Comparison of ENCODE assay signal across 10 cellular contexts in the genomic region with DNA sequence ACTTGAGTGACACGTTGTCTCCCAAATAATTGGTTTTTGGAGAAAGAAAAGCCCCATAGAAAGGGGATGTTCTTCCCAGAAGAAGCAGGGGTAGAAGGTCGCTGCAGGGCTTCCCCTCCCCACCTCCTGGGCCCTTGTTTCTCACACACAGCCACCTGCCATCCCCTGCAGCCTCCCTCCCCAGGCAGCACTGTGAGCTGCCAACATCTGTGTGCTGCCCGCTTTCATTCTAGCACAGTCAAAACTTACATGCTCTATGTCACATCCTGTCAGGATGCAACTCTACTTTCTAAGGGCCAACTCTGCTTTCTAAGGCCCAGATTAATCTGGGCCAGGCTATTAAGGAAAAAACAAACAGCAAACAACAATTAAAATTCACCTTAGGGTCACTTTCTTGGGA.
DNase-seq lines count a peak whose midpoint lies in the region; ATAC-seq, FAIRE-seq and TF ChIP-seq lines count a peak whose summit lies in the region.
"Had no signal": no experiment of that assay in that cellular context is flagged by ENCODE, and none has a peak within 500 bp of the region (broad histone marks: within the 10 kb centered on the region; RNA-seq: fewer than 3 reads in every experiment).

No MANE protein-coding gene starts in this region.

- H4K20me1 ChIP-seq in OCI-LY3 (ENCODE audit: insufficient read depth, low read length) = no peaks in the 10 kb centered on the region

- intact Hi-C loops in CD4-positive, alpha-beta memory T cell (cut with micrococcal nuclease) = no loop called here

- H3K4me3 ChIP-seq in OCI-LY3 (ENCODE audit: low read length) = no peak overlapping the region
- no peak overlapping the region for H3K4me3 ChIP-seq in CD4-positive, alpha-beta memory T cell (ENCODE audit: low read length in 2 of 2)
- H3K4me3 ChIP-seq: colonic mucosa had no signal

- no peaks in the 10 kb centered on the region for H3K4me1 Mint-ChIP-seq in CD4-positive, alpha-beta memory T cell

- H3K4me1 ChIP-seq in OCI-LY3 (ENCODE audit: low read length) = peaks cover 22% of the 10 kb centered on the region
- H3K4me1 ChIP-seq in CD4-positive, alpha-beta memory T cell (ENCODE audit: insufficient read depth, low read length) = no peaks in the 10 kb centered on the region
- H3K4me1 ChIP-seq: colonic mucosa had no signal

- no peaks in the 10 kb centered on the region for H3K36me3 Mint-ChIP-seq in CD4-positive, alpha-beta memory T cell

- peak; percentile 98 for ATAC-seq in GM21526 (IDR thresholded peaks at IDR 0.05; ENCODE audit: low FRiP score, unreplicated experiment)
- peak; percentile 98 for ATAC-seq in HG03175 (IDR thresholded peaks at IDR 0.05; ENCODE audit: unreplicated experiment)

- no peaks in the 10 kb centered on the region for H3K9me3 ChIP-seq in OCI-LY3 (ENCODE audit: insufficient read depth, low read length)
- no peaks in the 10 kb centered on the region for H3K9me3 ChIP-seq in CD4-positive, alpha-beta memory T cell (ENCODE audit: control insufficient read depth in 1 of 2, low read length in 2 of 2)
- H3K9me3 ChIP-seq: colonic mucosa, neutrophil had no signal

- H3K27me3 Mint-ChIP-seq in CD4-positive, alpha-beta memory T cell = peaks cover 0 to 2% of the 10 kb centered on the region in 2 donors

- no peaks in the 10 kb centered on the region for H3K27me3 ChIP-seq in OCI-LY3 (ENCODE audit: low read depth, low read length)
- H3K27me3 ChIP-seq in CD4-positive, alpha-beta memory T cell (ENCODE audit: insufficient read depth, low read length) = no peaks in the 10 kb centered on the region
- H3K27me3 ChIP-seq: colonic mucosa, neutrophil had no signal

- POLR2A ChIA-PET in CD4-positive, alpha-beta memory T cell (lab: Charles Lee; ENCODE audit: partially characterized antibody) = no interaction called here

- no peaks in the 10 kb centered on the region for H3K36me3 ChIP-seq in OCI-LY3 (replicated peaks; ENCODE audit: low read depth, low read length)
- H3K36me3 ChIP-seq in CD4-positive, alpha-beta memory T cell (ENCODE audit: insufficient read depth, low read length) = no peaks in the 10 kb centered on the region
- H3K36me3 ChIP-seq: colonic mucosa, neutrophil had no signal

- H2AFZ ChIP-seq in OCI-LY3 (ENCODE audit: low read depth, low read length) = peak overlapping the region; percentile 35; the same call in 1 of the 2 replicates

- DNase-seq in GM18507 (ENCODE audit: extremely low spot score, insufficient read length, low read depth) (peak; percentile 3), nucleus accumbens (lab: John Stamatoyannopoulos, UW) (no peak), NCI-H226 (no peak)
- DNase-seq in effector CD4-positive, alpha-beta T cell = no peak
- DNase-seq in CD4-positive, alpha-beta memory T cell = no peak
- DNase-seq: colonic mucosa had no signal

- peak overlapping the region in 1 of 7 donors; percentile 15 for H3K27ac Mint-ChIP-seq in CD4-positive, alpha-beta memory T cell

- H3K9me3 Mint-ChIP-seq in CD4-positive, alpha-beta memory T cell = peaks cover 0 to 4% (median 0%) of the 10 kb centered on the region in 8 donors

- H3K27ac ChIP-seq in OCI-LY3 (ENCODE audit: low read length) = no peak overlapping the region
- H3K27ac ChIP-seq in CD4-positive, alpha-beta memory T cell (ENCODE audit: low read depth, low read length) = no peak overlapping the region
- H3K27ac ChIP-seq: colonic mucosa, neutrophil had no signal

- H3K79me2 ChIP-seq in OCI-LY3 (ENCODE audit: low read length) = no peaks in the 10 kb centered on the region

- TF ChIP-seq CTCF in OCI-LY3 (IDR thresholded peaks at IDR 0.05; ENCODE audit: low read depth, low read length) = no peak

- no peak overlapping the region for H3K4me2 ChIP-seq in OCI-LY3 (ENCODE audit: low read length)

- no peak for FAIRE-seq in GM18507 (lab: Jason Lieb, UNC)

- H3K4me3 Mint-ChIP-seq in CD4-positive, alpha-beta memory T cell = peak overlapping the region in 1 of 8 donors; percentile 45

- no peak overlapping the region for H3K9ac ChIP-seq in OCI-LY3 (ENCODE audit: low read length)

- CTCF ChIA-PET in CD4-positive, alpha-beta memory T cell (lab: Charles Lee; ENCODE audit: partially characterized antibody) = no interaction called here
